Comparison of ENCODE assay signal across 29 cellular contexts in genomic region chr5:56405536-56405935, GRCh38.
DNase-seq lines count a peak whose midpoint lies in the region; ATAC-seq, FAIRE-seq and TF ChIP-seq lines count a peak whose summit lies in the region.
"Had no signal": no experiment of that assay in that cellular context is flagged by ENCODE, and none has a peak within 500 bp of the region (broad histone marks: within the 10 kb centered on the region; RNA-seq: fewer than 3 reads in every experiment).

No MANE protein-coding gene starts in this region.

- H3K4me1 ChIP-seq in GM23338 (ENCODE audit: insufficient read depth) (peaks cover 10% of the 10 kb centered on the region), kidney (ENCODE audit: control insufficient read depth in 1 of 2, insufficient read depth in 1 of 2, low read depth in 1 of 2, low read length in 2 of 2) (peaks cover 3 to 10% of the 10 kb centered on the region in 2 donors)
- H3K4me1 ChIP-seq: upper lobe of right lung had no signal

- no peaks in the 10 kb centered on the region for H4K20me1 ChIP-seq in GM23338 (replicated peaks; ENCODE audit: insufficient read depth)

- TF ChIP-seq CTCF in GM23338 (conservative IDR thresholded peaks at IDR 0.05; ENCODE audit: low read depth in 2 of 2) (no peak), kidney (IDR thresholded peaks at IDR 0.05; ENCODE audit: borderline replicate concordance, extremely low read depth, insufficient read depth) (no peak), progenitor cell of endocrine pancreas (IDR thresholded peaks at IDR 0.05; ENCODE audit: unreplicated experiment) (no peak)

- H3K27me3 Mint-ChIP-seq in GM23338 (ENCODE audit: insufficient read depth, low read depth, poor library complexity) (no peaks in the 10 kb centered on the region), progenitor cell of endocrine pancreas (no peaks in the 10 kb centered on the region)
- H3K27me3 Mint-ChIP-seq in activated naive CD8-positive, alpha-beta T cell treated with anti-CD3 and anti-CD28 coated beads for 36 hours = no peaks in the 10 kb centered on the region
- H3K27me3 Mint-ChIP-seq: activated CD8-positive, alpha-beta T cell treated with anti-CD3 and anti-CD28 coated beads for 36 hours; naive thymus-derived CD4-positive, alpha-beta T cell; stimulated activated naive B cell treated with anti-CD40 and anti-IgM and Interleukin-4, amounts not matched to agents 10 μg/mL and 1 μg/mL and 100 μg/mL, for 72 hours had no signal

- DNase-seq in GM23338 (ENCODE audit: low spot score) (no peak), NCI-H69 (lab: John Stamatoyannopoulos, UW) (peak; percentile 58), kidney (no peak), progenitor cell of endocrine pancreas (ENCODE audit: low spot score, unreplicated experiment) (no peak), GM12891 (ENCODE audit: insufficient read length, low spot score) (no peak), iPS-NIHi11 (ENCODE audit: low spot score) (no peak)
- no peak for DNase-seq in activated naive CD8-positive, alpha-beta T cell treated with anti-CD3 and anti-CD28 coated beads for 36 hours
- DNase-seq in effector CD8-positive, alpha-beta T cell (lab: John Stamatoyannopoulos, UW) = no peak
- DNase-seq: activated CD8-positive, alpha-beta memory T cell treated with anti-CD3 and anti-CD28 coated beads, Interleukin-2, amount 50 U/mL, for 48 hours; activated CD8-positive, alpha-beta T cell treated with anti-CD3 and anti-CD28 coated beads for 36 hours; activated naive CD4-positive, alpha-beta T cell treated with anti-CD3 and anti-CD28 coated beads, Interleukin-2, amount 10 ng/mL, durations not matched to agents 7 days and 5 days; effector memory CD4-positive, alpha-beta T cell; erythroblast; HFFc6; midbrain; naive thymus-derived CD4-positive, alpha-beta T cell; NCI-H1694 treated with DMSO at 0.1 percent for 48 hours; NCI-H2171 treated with DMSO at 0.1 percent for 48 hours; NCI-H524 treated with DMSO at 0.1 percent for 48 hours; retina; SHP77; stimulated activated naive B cell treated with anti-CD40 and anti-IgM and Interleukin-4, amounts not matched to agents 10 μg/mL and 1 μg/mL and 100 μg/mL, for 72 hours; upper lobe of right lung had no signal

- H3K79me2 ChIP-seq in GM23338 (replicated peaks; ENCODE audit: insufficient read depth) = no peaks in the 10 kb centered on the region

- H2AFZ ChIP-seq in GM23338 = no peak overlapping the region

- no peak for TF ChIP-seq POLR2A in GM12891 (IDR thresholded peaks at IDR 0.05; ENCODE audit: low read depth, low read length)

- H3K4me3 ChIP-seq in GM23338 (no peak overlapping the region), kidney (ENCODE audit: low read length in 2 of 2) (no peak overlapping the region)
- H3K4me3 ChIP-seq: breast epithelium, skin epidermis, suprapubic skin, upper lobe of right lung had no signal

- no peaks in the 10 kb centered on the region for H3K36me3 Mint-ChIP-seq in GM23338 (ENCODE audit: low read depth)
- no peaks in the 10 kb centered on the region for H3K36me3 Mint-ChIP-seq in progenitor cell of endocrine pancreas (ENCODE audit: insufficient read depth)
- H3K36me3 Mint-ChIP-seq in activated naive CD8-positive, alpha-beta T cell treated with anti-CD3 and anti-CD28 coated beads for 36 hours = no peaks in the 10 kb centered on the region
- H3K36me3 Mint-ChIP-seq: CD14-positive monocyte; naive thymus-derived CD4-positive, alpha-beta T cell; stimulated activated naive B cell treated with anti-CD40 and anti-IgM and Interleukin-4, amounts not matched to agents 10 μg/mL and 1 μg/mL and 100 μg/mL, for 72 hours had no signal

- H3K9me3 Mint-ChIP-seq in GM23338 (no peaks in the 10 kb centered on the region), progenitor cell of endocrine pancreas (ENCODE audit: low read depth) (no peaks in the 10 kb centered on the region)
- no peaks in the 10 kb centered on the region for H3K9me3 Mint-ChIP-seq in activated naive CD8-positive, alpha-beta T cell treated with anti-CD3 and anti-CD28 coated beads for 36 hours
- H3K9me3 Mint-ChIP-seq: activated CD8-positive, alpha-beta T cell treated with anti-CD3 and anti-CD28 coated beads for 36 hours; CD14-positive monocyte; HFFc6; stimulated activated naive B cell treated with anti-CD40 and anti-IgM and Interleukin-4, amounts not matched to agents 10 μg/mL and 1 μg/mL and 100 μg/mL, for 72 hours had no signal

- FAIRE-seq in kidney (lab: Jason Lieb, UNC) = peak; percentile 83
- no peak for FAIRE-seq in GM12891 (lab: Jason Lieb, UNC)
- FAIRE-seq: H1 had no signal

- H3F3A ChIP-seq in GM23338 (replicated peaks; ENCODE audit: low read depth) = no peaks in the 10 kb centered on the region

- no peak overlapping the region for H3K9ac ChIP-seq in kidney (ENCODE audit: low read length in 2 of 2)

- H3K4me1 Mint-ChIP-seq in GM23338 (peaks cover 27% of the 10 kb centered on the region), progenitor cell of endocrine pancreas (ENCODE audit: low read depth) (peaks cover 47% of the 10 kb centered on the region)
- no peaks in the 10 kb centered on the region for H3K4me1 Mint-ChIP-seq in activated naive CD8-positive, alpha-beta T cell treated with anti-CD3 and anti-CD28 coated beads for 36 hours
- H3K4me1 Mint-ChIP-seq: activated naive CD4-positive, alpha-beta T cell treated with anti-CD3 and anti-CD28 coated beads, Interleukin-2, amount 10 ng/mL, durations not matched to agents 7 days and 5 days; naive thymus-derived CD4-positive, alpha-beta T cell had no signal

- H3K27ac ChIP-seq in GM23338 (ENCODE audit: low read depth) (no peak overlapping the region), kidney (ENCODE audit: low read depth in 2 of 2, low read length in 2 of 2) (peak overlapping the region; percentile 63 to 79)
- H3K27ac ChIP-seq: breast epithelium, skin epidermis, suprapubic skin, upper lobe of right lung had no signal

- intact Hi-C loops in kidney (cut with DNase I) = no loop called here

- H3K36me3 ChIP-seq in GM23338 (ENCODE audit: insufficient read depth) = no peaks in the 10 kb centered on the region
- H3K36me3 ChIP-seq in kidney (ENCODE audit: control insufficient read depth in 1 of 2, insufficient read depth in 2 of 2, low read length in 2 of 2) = no peaks in the 10 kb centered on the region
- H3K36me3 ChIP-seq: breast epithelium, suprapubic skin, upper lobe of right lung had no signal

- 0 out of 2 replicates have a peak overlapping the region, but pooled peaks have one; percentile 70 for H3K27ac Mint-ChIP-seq in GM23338
- peak overlapping the region; percentile 60 for H3K27ac Mint-ChIP-seq in progenitor cell of endocrine pancreas
- no peak overlapping the region for H3K27ac Mint-ChIP-seq in activated naive CD8-positive, alpha-beta T cell treated with anti-CD3 and anti-CD28 coated beads for 36 hours
- H3K27ac Mint-ChIP-seq: activated CD8-positive, alpha-beta T cell treated with anti-CD3 and anti-CD28 coated beads for 36 hours; activated naive CD4-positive, alpha-beta T cell treated with anti-CD3 and anti-CD28 coated beads, Interleukin-2, amount 10 ng/mL, durations not matched to agents 7 days and 5 days; CD14-positive monocyte; HFFc6; naive thymus-derived CD4-positive, alpha-beta T cell; stimulated activated naive B cell treated with anti-CD40 and anti-IgM and Interleukin-4, amounts not matched to agents 10 μg/mL and 1 μg/mL and 100 μg/mL, for 72 hours had no signal

- H3K27me3 ChIP-seq in GM23338 (ENCODE audit: insufficient read depth) = no peaks in the 10 kb centered on the region
- H3K27me3 ChIP-seq: breast epithelium, suprapubic skin, upper lobe of right lung had no signal

- no peaks in the 10 kb centered on the region for H3K9me3 ChIP-seq in kidney (ENCODE audit: control insufficient read depth in 1 of 2, low read length in 2 of 2)
- H3K9me3 ChIP-seq: breast epithelium, suprapubic skin, upper lobe of right lung had no signal

- H3K4me3 Mint-ChIP-seq in GM23338 (no peak overlapping the region), progenitor cell of endocrine pancreas (ENCODE audit: low read depth) (no peak overlapping the region)
- H3K4me3 Mint-ChIP-seq in activated naive CD8-positive, alpha-beta T cell treated with anti-CD3 and anti-CD28 coated beads for 36 hours = no peak overlapping the region
- H3K4me3 Mint-ChIP-seq: activated CD8-positive, alpha-beta T cell treated with anti-CD3 and anti-CD28 coated beads for 36 hours; activated naive CD4-positive, alpha-beta T cell treated with anti-CD3 and anti-CD28 coated beads, Interleukin-2, amount 10 ng/mL, durations not matched to agents 7 days and 5 days; CD14-positive monocyte; HFFc6; naive thymus-derived CD4-positive, alpha-beta T cell; stimulated activated naive B cell treated with anti-CD40 and anti-IgM and Interleukin-4, amounts not matched to agents 10 μg/mL and 1 μg/mL and 100 μg/mL, for 72 hours had no signal

- no peaks in the 10 kb centered on the region for H3K9me2 ChIP-seq in GM23338 (ENCODE audit: insufficient read depth)

- no peak overlapping the region for H3K4me2 ChIP-seq in GM23338

- no peak for ATAC-seq in GM23338
- ATAC-seq: activated CD8-positive, alpha-beta T cell treated with anti-CD3 and anti-CD28 coated beads for 36 hours; naive thymus-derived CD4-positive, alpha-beta T cell; Panc1; stimulated activated naive B cell treated with anti-CD40 and anti-IgM and Interleukin-4, amounts not matched to agents 10 μg/mL and 1 μg/mL and 100 μg/mL, for 72 hours; upper lobe of right lung had no signal

TF ChIP-seq in GM23338, 12 proteins besides CTCF, POLR2A, EP300 and RAD21 (continues in another document):
- no peak for TF ChIP-seq STAT1 (IDR thresholded peaks at IDR 0.05; ENCODE audit: unreplicated experiment)
- no peak for TF ChIP-seq EZH2 (IDR thresholded peaks at IDR 0.05; ENCODE audit: low read depth, unreplicated experiment)

TF ChIP-seq in GM12891, 5 proteins besides CTCF, POLR2A, EP300 and RAD21:
- TF ChIP-seq PAX5 (IDR thresholded peaks at IDR 0.05; ENCODE audit: insufficient read depth, low read length, severe bottlenecking) (no peak), TAF1 (IDR thresholded peaks at IDR 0.05; ENCODE audit: low read depth, low read length) (no peak), SPI1 (IDR thresholded peaks at IDR 0.05; ENCODE audit: low read depth, low read length) (no peak), POU2F2 (IDR thresholded peaks at IDR 0.05; ENCODE audit: low read depth, low read length) (no peak), POLR2AphosphoS5 (IDR thresholded peaks at IDR 0.05; ENCODE audit: low read depth, low read length) (no peak)
